In the genomic region with DNA sequence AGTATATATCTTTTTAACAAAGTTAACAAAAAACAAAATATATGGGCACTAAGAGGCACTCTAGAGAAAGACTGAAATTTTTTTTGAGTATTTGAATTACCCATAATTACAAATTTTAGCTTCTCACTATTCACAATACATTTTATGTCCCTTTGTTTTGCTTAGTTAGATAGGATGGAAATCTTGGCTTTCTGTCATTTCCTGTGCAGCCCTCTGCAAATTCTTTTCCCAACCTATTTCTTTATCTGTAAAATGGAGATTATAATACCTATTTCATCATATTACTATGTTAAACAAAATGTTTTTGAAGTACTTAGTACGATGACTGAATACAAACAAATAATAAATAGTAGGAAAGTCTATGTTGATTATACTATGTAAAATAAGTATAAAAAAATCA, we compare ENCODE assay signal across 20 cellular contexts.
DNase-seq lines count a peak whose midpoint lies in the region; FAIRE-seq and TF ChIP-seq lines count a peak whose summit lies in the region.
"Had no signal": no experiment of that assay in that cellular context is flagged by ENCODE, and none has a peak within 500 bp of the region (broad histone marks: within the 10 kb centered on the region; RNA-seq: fewer than 3 reads in every experiment).

No MANE protein-coding gene starts in this region.

- no peak overlapping the region for H3K56ac ChIP-seq in mesendoderm (ENCODE audit: low read length)

- H2BK120ac ChIP-seq in mesendoderm (ENCODE audit: low read depth, low read length), result no peak overlapping the region

- H2AK5ac ChIP-seq in mesendoderm (ENCODE audit: low read length), result no peak overlapping the region

- DNase-seq in choroid plexus epithelial cell (ENCODE audit: low read depth) (peak; percentile 8), fibroblast of pulmonary artery (ENCODE audit: low read depth) (peak; percentile 67), NCI-H1092 treated with DMSO at 0.1 percent for 48 hours (lab: John Stamatoyannopoulos, UW) (no peak), mesendoderm (no peak), NOMO-1 (lab: John Stamatoyannopoulos, UW; ENCODE audit: unreplicated experiment in 2 of 2) (no peak)
- DNase-seq: CD4-positive, alpha-beta T cell; CD8-positive, alpha-beta memory T cell; DMS 273 treated with DMSO at 0.1 percent for 48 hours; DMS79; EL; GF-D8; GM23248; H7; HCEC 1CT had no signal

- H3K4ac ChIP-seq in mesendoderm (ENCODE audit: low read depth, low read length), result no peak overlapping the region

- H3K18ac ChIP-seq in mesendoderm (ENCODE audit: low read length), result no peak overlapping the region

- H3K4me1 ChIP-seq in mesendoderm (ENCODE audit: control insufficient read depth, low read depth, low read length), result no peaks in the 10 kb centered on the region
- H3K4me1 ChIP-seq: BLaER1 had no signal

- no peaks in the 10 kb centered on the region for H3K36me3 ChIP-seq in mesendoderm (ENCODE audit: control insufficient read depth, insufficient read depth, low read length)
- H3K36me3 ChIP-seq: BLaER1 had no signal

- WGBS in mesendoderm (ENCODE audit: extremely low coverage, insufficient coverage, low lambda C conversion rate), result no CpG with 5 or more reads among the region's 1 CpG

- H3K79me2 ChIP-seq in mesendoderm (ENCODE audit: control insufficient read depth, insufficient read depth, low read length), result no peaks in the 10 kb centered on the region

- no peak overlapping the region for H4K8ac ChIP-seq in mesendoderm (ENCODE audit: low read depth, low read length)

- H3K9ac ChIP-seq in mesendoderm (ENCODE audit: low read length), result no peak overlapping the region
- H3K9ac ChIP-seq: BLaER1, GM23248 had no signal

- no peak overlapping the region for H3K4me2 ChIP-seq in mesendoderm (ENCODE audit: low read length)
- H3K4me2 ChIP-seq: BLaER1 had no signal

- H3K27me3 ChIP-seq in mesendoderm (ENCODE audit: insufficient read depth, low read length, poor library complexity), result no peaks in the 10 kb centered on the region
- H3K27me3 ChIP-seq: BLaER1 had no signal

- H2BK15ac ChIP-seq in mesendoderm (replicated peaks; ENCODE audit: low read depth), result no peak overlapping the region

- FAIRE-seq in G401.6 (lab: Jason Lieb, UNC), result peak; percentile 19
- FAIRE-seq: D721Med, GM12892, H1 had no signal

- TF ChIP-seq CTCF in choroid plexus epithelial cell (conservative IDR thresholded peaks at IDR 0.05; ENCODE audit: low read depth, low read length) (no peak), fibroblast of pulmonary artery (IDR thresholded peaks at IDR 0.05; ENCODE audit: low read length, missing control alignments) (no peak)

- H3K79me1 ChIP-seq in mesendoderm (ENCODE audit: low read length), result no peaks in the 10 kb centered on the region

- no peak overlapping the region for H3K27ac ChIP-seq in mesendoderm (ENCODE audit: low read depth, low read length)
- H3K27ac ChIP-seq: 22Rv1, BLaER1, GM23248 had no signal

- H2BK5ac ChIP-seq in mesendoderm (ENCODE audit: low read length), result no peak overlapping the region

- no peak overlapping the region for H4K5ac ChIP-seq in mesendoderm (ENCODE audit: low read length)

- H3K23ac ChIP-seq in mesendoderm (ENCODE audit: low read length), result no peak overlapping the region

- no peak overlapping the region for H3K4me3 ChIP-seq in choroid plexus epithelial cell (ENCODE audit: low read depth, low read length)
- no peak overlapping the region for H3K4me3 ChIP-seq in fibroblast of pulmonary artery (replicated peaks; ENCODE audit: low read depth, low read length)
- no peak overlapping the region for H3K4me3 ChIP-seq in mesendoderm (ENCODE audit: low read length)
- H3K4me3 ChIP-seq: BLaER1, GM23248 had no signal

Comparison
In these comparisons a context has a peak if more than half of its experiments do, and no peak if none do; other contexts are left out.
1. DNase-seq: peak in choroid plexus epithelial cell (single experiment) and fibroblast of pulmonary artery (single experiment); none in NCI-H1092 treated with DMSO at 0.1 percent for 48 hours (single experiment), mesendoderm (single experiment) and NOMO-1 (0 of 2).